8 cellular contexts compared by ENCODE assay signal in genomic region chr18:44839239-44839666, GRCh38.
DNase-seq lines count a peak whose midpoint lies in the region; ATAC-seq, FAIRE-seq and TF ChIP-seq lines count a peak whose summit lies in the region.

No MANE protein-coding gene starts in this region.

- TF ChIP-seq EP300 in HepG2 (IDR thresholded peaks at IDR 0.05; ENCODE audit: low read depth in 2 of 2, low read length in 2 of 2) (no peak), HepG2 (CRISPR knock-in tag; IDR thresholded peaks at IDR 0.05; ENCODE audit: borderline replicate concordance) (no peak)

- POLR2A ChIA-PET in HepG2 (lab: Yijun Ruan, JAX) = no interaction called here

- ATAC-seq in HepG2 (no peak), HG02885 (IDR thresholded peaks at IDR 0.05; ENCODE audit: poor library complexity, unreplicated experiment) (peak; percentile 99), aorta (ENCODE audit: low FRiP score) (peak; percentile 80)

- H4K20me1 ChIP-seq in HepG2 (ENCODE audit: insufficient read depth, low read length) (no peaks in the 10 kb centered on the region), OCI-LY3 (ENCODE audit: insufficient read depth, low read length) (no peaks in the 10 kb centered on the region)

- CTCF ChIA-PET in HepG2 (lab: Yijun Ruan, JAX; ENCODE audit: low intra/inter-chr PET ratio, low total read pairs) = no interaction called here

- DNase-seq in HepG2 (ENCODE audit: low spot score) (no peak), activated T-cell treated with anti-CD3 and anti-CD28 coated beads for 4 hours (peak; percentile 56), fibroblast of villous mesenchyme (ENCODE audit: low read depth) (peak; percentile 56), posterior vena cava (ENCODE audit: low spot score) (peak; percentile 88), aorta (peak; percentile 88 to 90)

- no peak overlapping the region for H3K4me2 ChIP-seq in HepG2 (ENCODE audit: low read depth, low read length)
- peak overlapping the region; percentile 78 for H3K4me2 ChIP-seq in OCI-LY3 (ENCODE audit: low read length)

- no peaks in the 10 kb centered on the region for H3K27me3 ChIP-seq in liver (ENCODE audit: control insufficient read depth in 4 of 4, insufficient read depth in 4 of 4, low read length in 3 of 4)
- H3K27me3 ChIP-seq in HepG2 (ENCODE audit: control insufficient read depth in 1 of 2, insufficient read depth in 2 of 2, low read length in 2 of 2) = no peaks in the 10 kb centered on the region
- H3K27me3 ChIP-seq in OCI-LY3 (ENCODE audit: low read depth, low read length) = no peaks in the 10 kb centered on the region
- H3K27me3 ChIP-seq in aorta (ENCODE audit: control insufficient read depth in 1 of 2, insufficient read depth in 2 of 2, low read length in 1 of 2) = no peaks in the 10 kb centered on the region

- H2AFZ ChIP-seq in HepG2 (ENCODE audit: low read length) = no peak overlapping the region
- H2AFZ ChIP-seq in OCI-LY3 (ENCODE audit: low read depth, low read length) = peak overlapping the region; percentile 41; the same call in 1 of the 2 replicates

- H3K79me2 ChIP-seq in HepG2 (ENCODE audit: insufficient read depth, low read length) = no peaks in the 10 kb centered on the region
- H3K79me2 ChIP-seq in OCI-LY3 (ENCODE audit: low read length) = no peaks in the 10 kb centered on the region; the same call in 1 of the 2 replicates

- H3K36me3 ChIP-seq in liver (ENCODE audit: control insufficient read depth in 4 of 4, insufficient read depth in 3 of 4, low read depth in 1 of 4, low read length in 3 of 4) = peaks cover 0 to 3% (median 0%) of the 10 kb centered on the region in 4 donors
- no peaks in the 10 kb centered on the region for H3K36me3 ChIP-seq in HepG2 (replicated peaks in 1 of 2; ENCODE audit: control insufficient read depth in 1 of 2, insufficient read depth in 2 of 2, low read length in 2 of 2)
- H3K36me3 ChIP-seq in OCI-LY3 (replicated peaks; ENCODE audit: low read depth, low read length) = peaks cover 4% of the 10 kb centered on the region
- no peaks in the 10 kb centered on the region for H3K36me3 ChIP-seq in aorta (ENCODE audit: control insufficient read depth in 1 of 2, insufficient read depth in 2 of 2, low read length in 1 of 2)

- H3K9ac ChIP-seq in liver (ENCODE audit: low read depth in 1 of 2, low read length in 2 of 2) (no peak overlapping the region), HepG2 (ENCODE audit: insufficient read depth, low read depth, low read length) (no peak overlapping the region), OCI-LY3 (ENCODE audit: low read length) (peak overlapping the region; percentile 58)

- H3K4me1 ChIP-seq in liver (ENCODE audit: control insufficient read depth in 4 of 4, insufficient read depth in 4 of 4, low read length in 3 of 4) (peaks cover 0 to 22% (median 12%) of the 10 kb centered on the region in 4 donors), HepG2 (ENCODE audit: insufficient read depth, low read length) (no peaks in the 10 kb centered on the region), OCI-LY3 (ENCODE audit: low read length) (peaks cover 49% of the 10 kb centered on the region), aorta (ENCODE audit: control insufficient read depth in 1 of 2, insufficient read depth in 2 of 2, low read length in 2 of 2) (peaks cover 0 to 4% of the 10 kb centered on the region in 2 donors)

- TF ChIP-seq CTCF in liver (IDR thresholded peaks at IDR 0.05; ENCODE audit: low read depth, low read length, missing input control) (no peak), HepG2 (CRISPR knock-in tag; IDR thresholded peaks at IDR 0.05) (no peak), OCI-LY3 (IDR thresholded peaks at IDR 0.05; ENCODE audit: low read depth, low read length) (no peak), fibroblast of villous mesenchyme (IDR thresholded peaks at IDR 0.05; ENCODE audit: insufficient read depth, low read depth, low read length) (no peak)

- TF ChIP-seq POLR2A in HepG2 (IDR thresholded peaks at IDR 0.05; ENCODE audit: insufficient read depth in 1 of 2, low read depth in 2 of 2, low read length in 2 of 2) = no peak

- no peak for FAIRE-seq in HepG2 (lab: Jason Lieb, UNC)

- H3K27ac ChIP-seq in liver (ENCODE audit: low read depth in 1 of 2, low read length in 2 of 2) = no peak overlapping the region
- no peak overlapping the region for H3K27ac ChIP-seq in HepG2 (ENCODE audit: extremely low read length, insufficient read depth, low read length)
- H3K27ac ChIP-seq in OCI-LY3 (ENCODE audit: low read length) = peak overlapping the region; percentile 48
- H3K27ac ChIP-seq in aorta (ENCODE audit: low read depth in 1 of 2, low read length in 2 of 2) = peak overlapping the region in 1 of 2 donors; percentile 12

- 61% methylated on average over 6 of the region's 6 CpGs for WGBS in liver
- WGBS in HepG2 (ENCODE audit: low lambda C conversion rate) = 41% methylated on average over 6 of the region's 6 CpGs
- WGBS in aorta, 2 donors = 19 to 29% methylated on average over 6 of the region's 6 CpGs

- intact Hi-C loops in HepG2 (cut with micrococcal nuclease; ENCODE audit: unreplicated experiment) (no loop called here), posterior vena cava (cut with DNase I) (no loop called here), aorta (cut with DNase I) (loop anchor here in 1 of 2 donors (5.0 kb wide), 1 partner anchor 78 kb away; no protein-coding TSS in a partner anchor)

- TF ChIP-seq RAD21 in liver (IDR thresholded peaks at IDR 0.05) (peak in 1 of 2 donors; percentile 15), HepG2 (CRISPR knock-in tag; IDR thresholded peaks at IDR 0.05) (no peak)

- H3K4me3 ChIP-seq in liver (ENCODE audit: low read depth in 1 of 3, low read length in 3 of 3) (no peak overlapping the region), HepG2 (replicated peaks in 1 of 3; ENCODE audit: insufficient read depth in 1 of 3, low read depth in 2 of 3, low read length in 3 of 3) (no peak overlapping the region), OCI-LY3 (ENCODE audit: low read length) (peak overlapping the region; percentile 57), fibroblast of villous mesenchyme (ENCODE audit: low read depth, low read length) (no peak overlapping the region), aorta (ENCODE audit: low read length in 2 of 2) (no peak overlapping the region)

- H3K9me3 ChIP-seq in liver (ENCODE audit: control insufficient read depth in 4 of 4, low read length in 3 of 4) (no peaks in the 10 kb centered on the region), HepG2 (ENCODE audit: low read length) (no peaks in the 10 kb centered on the region), OCI-LY3 (ENCODE audit: insufficient read depth, low read length) (no peaks in the 10 kb centered on the region), aorta (ENCODE audit: control insufficient read depth, low read length) (no peaks in the 10 kb centered on the region)

- no TSS peak for BruUV-seq in HepG2 (replicated peaks; lab: Mats Ljungman, UMichigan)

- in situ Hi-C loops in HepG2 (cut with HindIII; ENCODE audit: extremely low pct_ligation_motif_present, low pct_unique_long_range_greater_than_20kb) = no loop called here

TF ChIP-seq in liver, 16 proteins besides CTCF, POLR2A, EP300 and RAD21:
- TF ChIP-seq ATF3 (IDR thresholded peaks at IDR 0.05) = no peak
- no peak for TF ChIP-seq RXRA (IDR thresholded peaks at IDR 0.05)
- TF ChIP-seq FOXA2 (IDR thresholded peaks at IDR 0.05) = no peak
- no peak for TF ChIP-seq EGR1 (IDR thresholded peaks at IDR 0.05; ENCODE audit: low read depth in 2 of 2)
- TF ChIP-seq GABPA (IDR thresholded peaks at IDR 0.05 in 1 of 2, conservative IDR thresholded peaks at IDR 0.05 in 1 of 2) = no peak
- TF ChIP-seq JUND (IDR thresholded peaks at IDR 0.05) = peak; percentile 44 to 58
- no peak for TF ChIP-seq MAX (IDR thresholded peaks at IDR 0.05)

TF ChIP-seq in HepG2, 621 proteins besides CTCF, POLR2A, EP300 and RAD21:
- TF ChIP-seq ARNT (IDR thresholded peaks at IDR 0.05) (no peak), NFAT5 (CRISPR knock-in tag; IDR thresholded peaks at IDR 0.05) (no peak)
